In the genomic region with DNA sequence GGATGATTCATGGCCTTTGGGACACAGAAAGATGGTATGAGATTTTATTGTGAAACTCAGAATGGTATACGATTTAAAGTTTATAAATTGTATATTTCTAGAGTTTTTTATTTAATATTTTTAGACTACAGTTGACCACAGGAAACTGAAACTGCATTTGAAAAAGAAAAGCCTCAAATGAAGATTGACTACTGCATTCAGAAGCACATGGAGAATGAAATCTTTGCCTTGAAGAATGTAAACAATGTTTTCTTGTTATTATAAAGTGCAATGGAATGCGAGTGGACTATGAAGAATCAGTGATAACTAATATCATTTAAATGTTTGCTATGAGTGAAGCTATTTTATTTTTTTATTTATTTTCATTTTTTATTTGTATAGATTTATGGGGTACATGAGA, we compare ENCODE assay signal across 19 cellular contexts.
"Had no signal": no experiment of that assay in that cellular context is flagged by ENCODE, and none has a peak within 500 bp of the region (broad histone marks: within the 10 kb centered on the region; RNA-seq: fewer than 3 reads in every experiment).

No MANE protein-coding gene starts in this region.

- H3K27me3 ChIP-seq: gastroesophageal sphincter, neutrophil, right lobe of liver, suprapubic skin, thyroid gland had no signal

- H3K9me3 ChIP-seq: gastroesophageal sphincter, lower lobe of right lung, neutrophil, psoas muscle, right lobe of liver, suprapubic skin, thyroid gland had no signal

- H3K36me3 ChIP-seq: gastroesophageal sphincter, left ventricle myocardium inferior, lower lobe of right lung, neutrophil, right lobe of liver, suprapubic skin, thyroid gland had no signal

- H3K4me3 ChIP-seq: gastroesophageal sphincter, left ventricle myocardium inferior, lower lobe of right lung, psoas muscle, right lobe of liver, suprapubic skin, thyroid gland had no signal

- H3K27ac ChIP-seq: gastroesophageal sphincter, left ventricle myocardium inferior, lower lobe of right lung, neutrophil, psoas muscle, right lobe of liver, suprapubic skin, thyroid gland had no signal

- DNase-seq: effector memory CD4-positive, alpha-beta T cell; foreskin fibroblast; glutamatergic neuron; left ventricle myocardium inferior; lower lobe of right lung; midbrain; naive B cell; psoas muscle; retina; right lobe of liver; stimulated activated CD4-positive, alpha-beta T cell treated with anti-CD3 and anti-CD28 coated beads, Interleukin-4, amount 100 ng/mL, for 1 hour; stimulated activated CD8-positive, alpha-beta memory T cell treated with anti-CD3 and anti-CD28 coated beads, Interleukin-4, amount 100 ng/mL, for 48 hours; stimulated activated naive CD8-positive, alpha-beta T cell treated with anti-CD3 and anti-CD28 coated beads, Interleukin-15, Interleukin-2, amounts not matched to agents 100 U/mL and 50 U/mL, for 24 hours; thyroid gland had no signal

- ATAC-seq: esophagus mucosa; gastroesophageal sphincter; lower lobe of right lung; psoas muscle; right lobe of liver; stimulated activated effector memory CD8-positive, alpha-beta T cell treated with anti-CD3 and anti-CD28 coated beads, Interleukin-12 subunit alpha, Interleukin-12 subunit beta, amount 100 ng/mL, for 72 hours; stimulated activated naive CD8-positive, alpha-beta T cell treated with anti-CD3 and anti-CD28 coated beads, Interleukin-15, Interleukin-2, amounts not matched to agents 100 U/mL and 50 U/mL, for 24 hours had no signal

- H3K4me1 ChIP-seq: gastroesophageal sphincter, left ventricle myocardium inferior, lower lobe of right lung, psoas muscle, right lobe of liver, suprapubic skin, thyroid gland had no signal
